In genomic region chr12:89497467-89497866, GRCh38 we compare ENCODE assay signal across 1 cellular context.
TF ChIP-seq lines count a peak whose summit lies in the region.

No MANE protein-coding gene starts in this region.

TF ChIP-seq in SK-N-SH, 30 proteins besides CTCF, POLR2A, EP300 and RAD21 (continued from another document):
- TF ChIP-seq ZBTB33 (IDR thresholded peaks at IDR 0.05; ENCODE audit: borderline replicate concordance, low read depth) = no peak
- TF ChIP-seq REST (IDR thresholded peaks at IDR 0.05; ENCODE audit: low read depth, low read length) = no peak
- no peak for TF ChIP-seq EZH2phosphoT487 (IDR thresholded peaks at IDR 0.05; ENCODE audit: borderline replicate concordance, low read depth)
- TF ChIP-seq RCOR1 (IDR thresholded peaks at IDR 0.05; ENCODE audit: low read length) = no peak
- no peak for TF ChIP-seq ELF1 (IDR thresholded peaks at IDR 0.05)
